ENCODE assay signal across 13 cellular contexts in genomic region chr3:158723991-158724390, GRCh38. TPM values are rescaled to one million over a fixed set of nuclear protein-coding genes. Genes with fewer than 3 reads are reported as not detected.
DNase-seq lines count a peak whose midpoint lies in the region; ATAC-seq and TF ChIP-seq lines count a peak whose summit lies in the region.
"Had no signal": no experiment of that assay in that cellular context is flagged by ENCODE, and none has a peak within 500 bp of the region (broad histone marks: within the 10 kb centered on the region; RNA-seq: fewer than 3 reads in every experiment).

No MANE protein-coding gene starts in this region.

- no peak overlapping the region for H4K8ac ChIP-seq in trophoblast cell (ENCODE audit: low read depth, low read length)

- H2AK5ac ChIP-seq in trophoblast cell (ENCODE audit: low read length), result no peak overlapping the region

- no peaks in the 10 kb centered on the region for H3K36me3 ChIP-seq in effector memory CD4-positive, alpha-beta T cell (ENCODE audit: control insufficient read depth, insufficient read depth, low read length)
- H3K36me3 ChIP-seq in trophoblast cell (ENCODE audit: control insufficient read depth in 1 of 2, insufficient read depth in 2 of 2, low read length in 2 of 2) (no peaks in the 10 kb centered on the region), psoas muscle (ENCODE audit: insufficient read depth in 1 of 2, low read depth in 1 of 2) (no peaks in the 10 kb centered on the region)
- H3K36me3 ChIP-seq: heart left ventricle had no signal

- no peak for TF ChIP-seq CTCF in C4-2B (conservative IDR thresholded peaks at IDR 0.05)
- no peak for TF ChIP-seq CTCF in HL-60 (IDR thresholded peaks at IDR 0.05; ENCODE audit: insufficient read depth, low read length)
- no peak for TF ChIP-seq CTCF in psoas muscle (IDR thresholded peaks at IDR 0.05)

- H3K18ac ChIP-seq in trophoblast cell (ENCODE audit: low read length), result no peak overlapping the region

- no peaks in the 10 kb centered on the region for H3K9me3 ChIP-seq in effector memory CD4-positive, alpha-beta T cell (ENCODE audit: control insufficient read depth, low read length)
- H3K9me3 ChIP-seq in trophoblast cell (ENCODE audit: insufficient read depth, low read depth, low read length) (no peaks in the 10 kb centered on the region), psoas muscle (no peaks in the 10 kb centered on the region)
- H3K9me3 ChIP-seq: heart left ventricle had no signal

- no peak overlapping the region for H4K91ac ChIP-seq in trophoblast cell (ENCODE audit: low read depth, low read length)

- WGBS in trophoblast cell (ENCODE audit: extremely low coverage, insufficient coverage, insufficient read length), result no CpG with 5 or more reads among the region's 7 CpGs
- WGBS in psoas muscle, 3 donors, result 84 to 92% (median 91%) methylated on average over 7 of the region's 7 CpGs

- H2BK120ac ChIP-seq in trophoblast cell (ENCODE audit: insufficient read depth, low read length, poor library complexity), result no peak overlapping the region

- H3K14ac ChIP-seq in trophoblast cell (ENCODE audit: low read length), result no peak overlapping the region

- H3K23ac ChIP-seq in trophoblast cell (ENCODE audit: low read length), result no peak overlapping the region

- no peak overlapping the region for H3K4me3 ChIP-seq in HL-60 (replicated peaks; ENCODE audit: insufficient read depth, low read length)
- no peak overlapping the region for H3K4me3 ChIP-seq in effector memory CD4-positive, alpha-beta T cell (ENCODE audit: insufficient read depth, low read depth, low read length, poor library complexity, severe bottlenecking)
- no peak overlapping the region for H3K4me3 ChIP-seq in trophoblast cell (ENCODE audit: low read depth, low read length)
- H3K4me3 ChIP-seq in psoas muscle, result no peak overlapping the region
- H3K4me3 ChIP-seq: heart left ventricle had no signal

- DNase-seq in HL-60 (ENCODE audit: low read depth in 1 of 2, low spot score in 1 of 2) (no peak), trophoblast cell (no peak), NCI-H1930 (lab: John Stamatoyannopoulos, UW) (no peak), globus pallidus (ENCODE audit: low spot score) (no peak), psoas muscle (no peak)
- DNase-seq in effector memory CD4-positive, alpha-beta T cell, result no peak
- DNase-seq: activated B cell treated with CpG ODN at 0.5 μM for 24 hours, heart left ventricle, NCI-H2081 treated with DMSO at 0.1 percent for 48 hours, NCI-H69 had no signal

- no peaks in the 10 kb centered on the region for H3K79me2 ChIP-seq in trophoblast cell (ENCODE audit: control insufficient read depth, insufficient read depth, low read length, poor library complexity)

- peak overlapping the region; percentile 12 for H2AFZ ChIP-seq in trophoblast cell (ENCODE audit: insufficient read depth, low read length, poor library complexity)

- H3K79me1 ChIP-seq in trophoblast cell (ENCODE audit: low read length), result no peaks in the 10 kb centered on the region

- no peak overlapping the region for H3K9ac ChIP-seq in trophoblast cell (ENCODE audit: low read length)

- peaks cover 26% of the 10 kb centered on the region for H3K4me1 Mint-ChIP-seq in stimulated activated memory B cell treated with anti-CD40 and anti-IgM and Interleukin-4, amounts not matched to agents 10 μg/mL and 1 μg/mL and 100 μg/mL, for 72 hours

- peaks cover 23% of the 10 kb centered on the region for H3K36me3 Mint-ChIP-seq in stimulated activated memory B cell treated with anti-CD40 and anti-IgM and Interleukin-4, amounts not matched to agents 10 μg/mL and 1 μg/mL and 100 μg/mL, for 72 hours

- no peak overlapping the region for H3K4me3 Mint-ChIP-seq in stimulated activated memory B cell treated with anti-CD40 and anti-IgM and Interleukin-4, amounts not matched to agents 10 μg/mL and 1 μg/mL and 100 μg/mL, for 72 hours
- H3K4me3 Mint-ChIP-seq: activated B cell treated with CpG ODN at 0.5 μM for 24 hours had no signal

- no peaks in the 10 kb centered on the region for H3K27me3 Mint-ChIP-seq in stimulated activated memory B cell treated with anti-CD40 and anti-IgM and Interleukin-4, amounts not matched to agents 10 μg/mL and 1 μg/mL and 100 μg/mL, for 72 hours
- H3K27me3 Mint-ChIP-seq: activated B cell treated with CpG ODN at 0.5 μM for 24 hours had no signal

- H3K4ac ChIP-seq in trophoblast cell (ENCODE audit: low read depth, low read length), result no peak overlapping the region

- H4K12ac ChIP-seq in trophoblast cell (ENCODE audit: low read depth, low read length), result no peak overlapping the region

- H3K27me3 ChIP-seq in HL-60 (ENCODE audit: insufficient read depth, poor library complexity, severe bottlenecking) (no peaks in the 10 kb centered on the region), trophoblast cell (ENCODE audit: insufficient read depth, low read length) (no peaks in the 10 kb centered on the region), psoas muscle (ENCODE audit: insufficient read depth in 3 of 3, low read length in 2 of 3) (no peaks in the 10 kb centered on the region)
- no peaks in the 10 kb centered on the region for H3K27me3 ChIP-seq in effector memory CD4-positive, alpha-beta T cell (replicated peaks; ENCODE audit: control insufficient read depth, insufficient read depth, low read length, poor library complexity, severe bottlenecking)
- H3K27me3 ChIP-seq: heart left ventricle had no signal

- H3K9me3 Mint-ChIP-seq in stimulated activated memory B cell treated with anti-CD40 and anti-IgM and Interleukin-4, amounts not matched to agents 10 μg/mL and 1 μg/mL and 100 μg/mL, for 72 hours, result no peaks in the 10 kb centered on the region
- H3K9me3 Mint-ChIP-seq: activated B cell treated with CpG ODN at 0.5 μM for 24 hours had no signal

- peaks cover 25% of the 10 kb centered on the region for H3K4me1 ChIP-seq in effector memory CD4-positive, alpha-beta T cell (ENCODE audit: control insufficient read depth, insufficient read depth, low read length, poor library complexity, severe bottlenecking)
- H3K4me1 ChIP-seq in trophoblast cell (ENCODE audit: control insufficient read depth in 1 of 2, insufficient read depth in 2 of 2, low read length in 2 of 2) (no peaks in the 10 kb centered on the region), psoas muscle (peaks cover 13% of the 10 kb centered on the region)

- H2BK5ac ChIP-seq in trophoblast cell (ENCODE audit: low read depth, low read length, poor library complexity), result no peak overlapping the region

- no peak overlapping the region for H3K27ac Mint-ChIP-seq in stimulated activated memory B cell treated with anti-CD40 and anti-IgM and Interleukin-4, amounts not matched to agents 10 μg/mL and 1 μg/mL and 100 μg/mL, for 72 hours
- H3K27ac Mint-ChIP-seq: activated B cell treated with CpG ODN at 0.5 μM for 24 hours had no signal

- no peak overlapping the region for H3K4me2 ChIP-seq in trophoblast cell (ENCODE audit: low read length)

- intact Hi-C loops in psoas muscle (cut with DNase I), result no loop called here

- H2BK12ac ChIP-seq in trophoblast cell (ENCODE audit: low read length), result no peak overlapping the region

- H3K27ac ChIP-seq in C4-2B, result peak overlapping the region; percentile 96
- peak overlapping the region; percentile 78 for H3K27ac ChIP-seq in HL-60 (replicated peaks)
- peak overlapping the region; percentile 49 for H3K27ac ChIP-seq in effector memory CD4-positive, alpha-beta T cell (ENCODE audit: insufficient read depth, low read length, poor library complexity, severe bottlenecking)
- no peak overlapping the region for H3K27ac ChIP-seq in trophoblast cell (ENCODE audit: low read depth, low read length)
- no peak overlapping the region for H3K27ac ChIP-seq in psoas muscle

- ATAC-seq in stimulated activated memory B cell treated with anti-CD40 and anti-IgM and Interleukin-4, amounts not matched to agents 10 μg/mL and 1 μg/mL and 100 μg/mL, for 72 hours, result no peak
- no peak for ATAC-seq in psoas muscle
- ATAC-seq: esophagus mucosa, heart left ventricle had no signal

RNA-seq across cellular contexts. Expression of gene RARRES1, which starts 8.3 kb away (rescaled TPM):
- polyA plus RNA-seq in trophoblast cell (2013), result 1.5 and 1.6 TPM in 2 replicates
- total RNA-seq in psoas muscle, result 10 to 100 TPM in 1 of 4 donors, 1 to 10 TPM in 2, under 1 TPM in 1; 0.97 to 28.1 (median 5.8) TPM
- polyA plus RNA-seq in psoas muscle, result 1 to 10 TPM in 2 of 3 donors, under 1 TPM in 1; 0.69 to 6.2 (median 2.9) TPM
- total RNA-seq: activated B cell treated with CpG ODN at 0.5 μM for 24 hours had no signal

RNA-seq across cellular contexts. Expression of gene LXN, which starts 51.5 kb away (rescaled TPM):
- polyA plus RNA-seq in trophoblast cell (2013), result 7.8 and 8.1 TPM in 2 replicates
- total RNA-seq in psoas muscle, result 1 to 10 TPM; 1.8 to 6.7 (median 3.6) TPM
- 1 to 10 TPM; 1.6 to 4.3 (median 3.2) TPM for polyA plus RNA-seq in psoas muscle

Comparison
In these comparisons a context has a peak if more than half of its experiments do, and no peak if none do; other contexts are left out.
1. H3K27ac ChIP-seq: peak in C4-2B (single experiment), HL-60 (single experiment) and effector memory CD4-positive, alpha-beta T cell (single experiment); none in trophoblast cell (single experiment) and psoas muscle (single experiment).